15 cellular contexts compared by ENCODE assay signal in the genomic region with DNA sequence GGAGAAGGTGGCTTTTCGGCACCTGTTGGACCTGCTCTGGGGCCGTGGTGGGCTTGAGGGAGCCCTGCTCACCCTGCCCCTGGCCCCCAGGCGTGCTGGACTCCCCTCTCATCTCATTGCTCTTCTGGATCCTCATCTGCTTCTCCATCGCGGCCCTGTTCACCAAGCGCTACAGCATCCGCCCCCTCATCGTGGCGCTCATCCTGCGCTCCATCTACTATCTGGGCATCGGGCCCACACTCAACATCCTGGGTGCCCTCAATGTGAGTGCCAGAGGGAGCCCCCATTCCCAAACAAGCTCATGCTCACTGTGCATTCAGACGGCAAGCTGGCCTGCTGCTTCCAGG. TPM values are rescaled to one million over a fixed set of nuclear protein-coding genes. Genes with fewer than 3 reads are reported as not detected.
"Had no signal": no experiment of that assay in that cellular context is flagged by ENCODE, and none has a peak within 500 bp of the region (broad histone marks: within the 10 kb centered on the region; RNA-seq: fewer than 3 reads in every experiment).

No MANE protein-coding gene starts in this region.

- H3K27me3 Mint-ChIP-seq: activated naive CD4-positive, alpha-beta T cell treated with anti-CD3 and anti-CD28 coated beads, Interleukin-2, amount 50 U/mL, for 24 hours had no signal

- H3K27me3 ChIP-seq: brain microvascular endothelial cell, foreskin keratinocyte, ovary, thyroid gland had no signal

- ATAC-seq: foreskin keratinocyte had no signal

- H3K4me3 Mint-ChIP-seq: activated naive CD4-positive, alpha-beta T cell treated with anti-CD3 and anti-CD28 coated beads, Interleukin-2, amount 50 U/mL, for 24 hours; T-helper 2 cell treated with Interferon-gamma antibody and Interleukin-4, amounts not matched to agents 5 μg/mL and 100 μg/mL, for 36 hours had no signal

- H3K27ac ChIP-seq: brain microvascular endothelial cell, foreskin keratinocyte, ovary, thyroid gland had no signal

- H3K9me3 Mint-ChIP-seq: activated naive CD4-positive, alpha-beta T cell treated with anti-CD3 and anti-CD28 coated beads, Interleukin-2, amount 50 U/mL, for 24 hours; T-helper 2 cell treated with Interferon-gamma antibody and Interleukin-4, amounts not matched to agents 5 μg/mL and 100 μg/mL, for 36 hours had no signal

- H3K9me3 ChIP-seq: ovary, thyroid gland had no signal

- H3K27ac Mint-ChIP-seq: activated naive CD4-positive, alpha-beta T cell treated with anti-CD3 and anti-CD28 coated beads, Interleukin-2, amount 50 U/mL, for 24 hours; T-helper 2 cell treated with Interferon-gamma antibody and Interleukin-4, amounts not matched to agents 5 μg/mL and 100 μg/mL, for 36 hours had no signal

- H3K36me3 ChIP-seq: brain microvascular endothelial cell, ovary had no signal

- DNase-seq: activated CD4-positive, alpha-beta T cell treated with anti-CD3 and anti-CD28 coated beads, Interleukin-2, amount 50 U/mL, for 1 hour; activated CD4-positive, CD25-positive, alpha-beta regulatory T cell; activated T-cell treated with anti-CD3 and anti-CD28 coated beads for 4 hours; brain microvascular endothelial cell; effector CD8-positive, alpha-beta T cell; foreskin keratinocyte; glutamatergic neuron; ovary; stimulated activated CD4-positive, alpha-beta T cell treated with anti-CD3 and anti-CD28 coated beads, Interleukin-12 subunit alpha, Interleukin-12 subunit beta, amount 100 ng/mL, for 4 hours; stimulated activated CD4-positive, alpha-beta T cell treated with anti-CD3 and anti-CD28 coated beads, Interleukin-2, amount 100 ng/mL, for 24 hours; SW 1271; thyroid gland had no signal

- H3K4me3 ChIP-seq: ovary, thyroid gland had no signal

RNA-seq across cellular contexts. Expression of a gene that starts 57.6 kb away (rescaled TPM):
- total RNA-seq: foreskin keratinocyte had no signal
- polyA plus RNA-seq: foreskin keratinocyte, neural cell had no signal
